8 cellular contexts compared by ENCODE assay signal in genomic region chr12:62522984-62523383, GRCh38. TPM values are rescaled to one million over a fixed set of nuclear protein-coding genes. Genes with fewer than 3 reads are reported as not detected.
DNase-seq lines count a peak whose midpoint lies in the region; ATAC-seq and TF ChIP-seq lines count a peak whose summit lies in the region.

No MANE protein-coding gene starts in this region.

- no peak overlapping the region for H3K18ac ChIP-seq in IMR-90 (ENCODE audit: low read depth, low read length)

- no peak overlapping the region for H2BK120ac ChIP-seq in IMR-90 (ENCODE audit: low read depth, low read length)

- H3K79me1 ChIP-seq in IMR-90 (ENCODE audit: low read depth in 1 of 2, low read length in 2 of 2), result no peaks in the 10 kb centered on the region; a peak in 1 of 4 replicates

- H3K4me3 ChIP-seq in BE2C (ENCODE audit: low read depth, low read length) (no peak overlapping the region), IMR-90 (ENCODE audit: insufficient read depth, low read depth, low read length) (no peak overlapping the region)

- TF ChIP-seq CTCF in BE2C (IDR thresholded peaks at IDR 0.05; ENCODE audit: low read depth, low read length) (peak; percentile 13), IMR-90 (conservative IDR thresholded peaks at IDR 0.05; ENCODE audit: low read depth, low read length) (peak; percentile 18; the same call in 1 of the 2 replicates), RWPE1 (conservative IDR thresholded peaks at IDR 0.05; ENCODE audit: low read depth) (no peak)

- H2BK5ac ChIP-seq in IMR-90 (ENCODE audit: low read depth, low read length, poor library complexity, severe bottlenecking), result no peak overlapping the region

- no peak overlapping the region for H3K23ac ChIP-seq in IMR-90 (ENCODE audit: low read depth, low read length)

- H3K27me3 ChIP-seq in BE2C, result no peaks in the 10 kb centered on the region
- no peaks in the 10 kb centered on the region for H3K27me3 ChIP-seq in IMR-90 (ENCODE audit: control insufficient read depth, insufficient read depth, low read length)

- H2AK9ac ChIP-seq in IMR-90 (replicated peaks; ENCODE audit: low read depth, low read length, poor library complexity), result no peak overlapping the region

- H3K4me1 ChIP-seq in BE2C (peaks cover 19% of the 10 kb centered on the region), IMR-90 (ENCODE audit: control insufficient read depth, insufficient read depth, low read length) (no peaks in the 10 kb centered on the region)

- dilution Hi-C loops in IMR-90 (cut with HindIII; ENCODE audit: low sequenced_read_pairs, unreplicated experiment), result no loop called here

- H3K9me3 ChIP-seq in BE2C (no peaks in the 10 kb centered on the region), IMR-90 (ENCODE audit: control insufficient read depth, insufficient read depth, low read length) (no peaks in the 10 kb centered on the region)

- no TSS peak for BruUV-seq in IMR-90 (replicated peaks; lab: Mats Ljungman, UMichigan)

- H3K36me3 ChIP-seq in BE2C (peaks cover 4% of the 10 kb centered on the region; the same call in 1 of the 2 replicates), IMR-90 (ENCODE audit: control insufficient read depth, insufficient read depth, low read length) (peaks cover 8% of the 10 kb centered on the region; the same call in 1 of the 2 replicates)

- no peak overlapping the region for H2AK5ac ChIP-seq in IMR-90 (ENCODE audit: low read depth, low read length)

- no peak overlapping the region for H3K4ac ChIP-seq in IMR-90 (ENCODE audit: low read depth, low read length)

- H4K8ac ChIP-seq in IMR-90 (ENCODE audit: low read depth in 2 of 2, low read length in 2 of 2), result no peak overlapping the region

- no peak overlapping the region for H4K5ac ChIP-seq in IMR-90 (ENCODE audit: low read depth, low read length)

- H2BK15ac ChIP-seq in IMR-90 (ENCODE audit: low read depth, low read length), result no peak overlapping the region

- POLR2A ChIA-PET in IMR-90 (lab: Charles Lee; ENCODE audit: unreplicated experiment) (no interaction called here), RWPE1 (lab: Yijun Ruan, JAX; ENCODE audit: low non-redundant PET) (no interaction called here)

- H3K4me2 ChIP-seq in IMR-90 (ENCODE audit: low read depth, low read length), result no peak overlapping the region

- H2BK20ac ChIP-seq in IMR-90 (ENCODE audit: low read depth, low read length), result no peak overlapping the region

- no CpG with 5 or more reads among the region's 2 CpGs for WGBS in IMR-90 (ENCODE audit: extremely low coverage in 2 of 2, insufficient read length in 1 of 2), 2 experiments

- in situ Hi-C loops in IMR-90 (cut with MboI; ENCODE audit: low sequenced_read_pairs), result no loop called here

- DNase-seq in BE2C, result no peak
- peak; percentile 15 for DNase-seq in IMR-90
- DNase-seq in fibroblast of peridontal ligament (ENCODE audit: extremely low read depth), result peak; percentile 20
- DNase-seq in NCI-H748 (lab: John Stamatoyannopoulos, UW; ENCODE audit: unreplicated experiment), result no peak
- no peak for DNase-seq in RWPE1 (ENCODE audit: low spot score)
- DNase-seq in GM19238 (ENCODE audit: insufficient read length, low spot score), result no peak

- peak; percentile 31 for TF ChIP-seq RAD21 in IMR-90 (IDR thresholded peaks at IDR 0.05; ENCODE audit: low read length)

- no peak overlapping the region for H3K14ac ChIP-seq in IMR-90 (replicated peaks; ENCODE audit: low read depth, low read length)

- no peak overlapping the region for H2AFZ ChIP-seq in IMR-90 (replicated peaks; ENCODE audit: low read length, poor library complexity)

- no peak overlapping the region for H4K91ac ChIP-seq in IMR-90 (ENCODE audit: insufficient read depth, low read depth, low read length)

- CTCF ChIA-PET in IMR-90 (lab: Yijun Ruan, JAX), result interaction anchor here (1.2 kb wide), 1 partner anchor 271 kb away, joined by 3 read pairs; no protein-coding TSS in a partner anchor
- CTCF ChIA-PET in RWPE1 (lab: Yijun Ruan, JAX), result interaction anchor here (0.5 kb wide), 1 partner anchor 1240 kb away, joined by 6 read pairs; no protein-coding TSS in a partner anchor

- no peak overlapping the region for H3K56ac ChIP-seq in IMR-90 (ENCODE audit: extremely low read depth, insufficient read depth, low read length)

- 0 out of 2 replicates have a peak, but pooled peaks cover 2% of the 10 kb centered on the region for H3K9me1 ChIP-seq in IMR-90 (ENCODE audit: insufficient read depth, low read length)

- no peaks in the 10 kb centered on the region for H4K20me1 ChIP-seq in IMR-90 (ENCODE audit: insufficient read depth, low read length)

- intact Hi-C loops in IMR-90 (cut with micrococcal nuclease), result loop anchor here (5.0 to 10.0 kb wide), 2 partner anchors 48 to 274 kb away; no protein-coding TSS in a partner anchor

- no peak overlapping the region for H3K9ac ChIP-seq in IMR-90 (ENCODE audit: low read depth, low read length)

- peak; percentile 41 for ATAC-seq in GM18502 (IDR thresholded peaks at IDR 0.05; ENCODE audit: poor library complexity, unreplicated experiment)
- ATAC-seq in IMR-90 (ENCODE audit: low read depth), result peak; percentile 51; the same call in 1 of the 2 replicates
- ATAC-seq in GM21576 (IDR thresholded peaks at IDR 0.05; ENCODE audit: unreplicated experiment), result no peak

- TF ChIP-seq POLR2A in IMR-90 (IDR thresholded peaks at IDR 0.05; ENCODE audit: low read depth, low read length), result no peak

- H3K27ac ChIP-seq in IMR-90 (ENCODE audit: insufficient read depth, low read length) (no peak overlapping the region), RWPE1 (no peak overlapping the region)

TF ChIP-seq in IMR-90, 13 proteins besides CTCF, POLR2A, EP300 and RAD21:
- TF ChIP-seq SMC3 (IDR thresholded peaks at IDR 0.05; ENCODE audit: low read depth, low read length) (no peak), BHLHE40 (IDR thresholded peaks at IDR 0.05; ENCODE audit: low read depth, low read length) (no peak), ELK1 (IDR thresholded peaks at IDR 0.05; ENCODE audit: borderline replicate concordance, low read depth, low read length) (no peak), MXI1 (IDR thresholded peaks at IDR 0.05; ENCODE audit: borderline replicate concordance, low read depth, low read length) (no peak), USF2 (IDR thresholded peaks at IDR 0.05; ENCODE audit: low read depth, low read length) (no peak), RFX5 (IDR thresholded peaks at IDR 0.05; ENCODE audit: low read depth, low read length) (no peak), NFE2L2 (IDR thresholded peaks at IDR 0.05; ENCODE audit: low read depth, low read length) (no peak)

RNA-seq across cellular contexts. Expression of gene MON2, which starts 56.4 kb away (rescaled TPM):
- polyA plus RNA-seq in BE2C (2012; ENCODE audit: insufficient read depth, insufficient read length, low read depth), result 12.4 TPM
- 39.3 and 45.0 TPM in 2 replicates for total RNA-seq in IMR-90 (2012; rRNA removed)
- polyA plus RNA-seq in IMR-90 (2012; rRNA removed), result 9.9 and 13.2 TPM in 2 replicates
- polyA plus RNA-seq in IMR-90 (2012; cell fraction: cytosol; rRNA removed), result 1.3 and 2.0 TPM in 2 replicates
- 3.8 and 74.2 TPM in 2 replicates for polyA plus RNA-seq in IMR-90 (2012; cell fraction: nucleus; rRNA removed; ENCODE audit: low replicate concordance)

Comparison
In these comparisons a context has a peak if more than half of its experiments do, and no peak if none do; other contexts are left out.
1. DNase-seq: peak in IMR-90 (single experiment) and fibroblast of peridontal ligament (single experiment); none in BE2C (single experiment), NCI-H748 (single experiment), RWPE1 (single experiment) and GM19238 (single experiment).